Comparison of ENCODE assay signal across 13 cellular contexts in genomic region chr5:1399737-1400136, GRCh38. TPM values are rescaled to one million over a fixed set of nuclear protein-coding genes. Genes with fewer than 3 reads are reported as not detected.
DNase-seq lines count a peak whose midpoint lies in the region; ATAC-seq and TF ChIP-seq lines count a peak whose summit lies in the region.
"Had no signal": no experiment of that assay in that cellular context is flagged by ENCODE, and none has a peak within 500 bp of the region (broad histone marks: within the 10 kb centered on the region; RNA-seq: fewer than 3 reads in every experiment).

No MANE protein-coding gene starts in this region.

- TF ChIP-seq CTCF in lower lobe of right lung (IDR thresholded peaks at IDR 0.05): no peak

- no peak for ATAC-seq in left cardiac atrium
- no peak for ATAC-seq in left ventricle myocardium superior
- no peak for ATAC-seq in lower lobe of right lung
- ATAC-seq in HG02970 (IDR thresholded peaks at IDR 0.05; ENCODE audit: low FRiP score, unreplicated experiment): no peak
- ATAC-seq: A549, HCT116 had no signal

- no peak overlapping the region for H3K27ac ChIP-seq in lower lobe of right lung
- H3K27ac ChIP-seq: A549 had no signal

- H3K9me3 ChIP-seq in lower lobe of right lung: no peaks in the 10 kb centered on the region
- H3K9me3 ChIP-seq: BE2C had no signal

- no peak overlapping the region for H3K4me3 ChIP-seq in lower lobe of right lung
- H3K4me3 ChIP-seq: A549 had no signal

- intact Hi-C loops in left cardiac atrium (cut with DNase I) (no loop called here), left ventricle myocardium superior (cut with micrococcal nuclease) (no loop called here), lower lobe of right lung (cut with DNase I) (no loop called here)

- H3K36me3 ChIP-seq in lower lobe of right lung: no peaks in the 10 kb centered on the region
- H3K36me3 ChIP-seq: BE2C had no signal

- POLR2A ChIA-PET in HEK293T (lab: Yijun Ruan, JAX): interaction anchor here (1.4 kb wide), 1 partner anchor 14 kb away, joined by 5 read pairs; no protein-coding TSS in a partner anchor

- CTCF ChIA-PET in HEK293T (lab: Yijun Ruan, JAX): interaction anchor here (0.8 kb wide), 1 partner anchor 232 kb away, joined by 3 read pairs; no protein-coding TSS in a partner anchor

- DNase-seq in left cardiac atrium (peak; percentile 6), left ventricle myocardium superior (no peak), COLO668 (lab: John Stamatoyannopoulos, UW; ENCODE audit: unreplicated experiment) (peak; percentile 40), HEK293T (ENCODE audit: extremely low spot score) (peak; percentile 33), lower lobe of right lung (peak; percentile 24), cerebellum (ENCODE audit: low spot score) (no peak), NOMO-1 (lab: John Stamatoyannopoulos, UW; ENCODE audit: unreplicated experiment in 2 of 2) (no peak)
- DNase-seq: BE2C; CD8-positive, alpha-beta memory T cell; DMS53 had no signal

- H3K27me3 ChIP-seq in lower lobe of right lung (ENCODE audit: low read depth): peaks cover 17% of the 10 kb centered on the region

- no peaks in the 10 kb centered on the region for H3K4me1 ChIP-seq in lower lobe of right lung
- H3K4me1 ChIP-seq: A549 had no signal

TF ChIP-seq in HEK293T, 16 proteins besides CTCF, POLR2A, EP300 and RAD21:
- TF ChIP-seq HDGF (IDR thresholded peaks at IDR 0.05; ENCODE audit: borderline replicate concordance) (no peak), L3MBTL2 (conservative IDR thresholded peaks at IDR 0.05) (no peak), TARDBP (IDR thresholded peaks at IDR 0.05) (no peak), FOXM1 (IDR thresholded peaks at IDR 0.05; ENCODE audit: borderline replicate concordance) (no peak), SUZ12 (IDR thresholded peaks at IDR 0.05) (no peak), BHLHE40 (IDR thresholded peaks at IDR 0.05; ENCODE audit: borderline replicate concordance) (no peak), ARNT (IDR thresholded peaks at IDR 0.05) (no peak), FOXK2 (IDR thresholded peaks at IDR 0.05) (no peak), NFRKB (IDR thresholded peaks at IDR 0.05) (no peak), LEF1 (IDR thresholded peaks at IDR 0.05; ENCODE audit: borderline replicate concordance) (no peak), SP1 (IDR thresholded peaks at IDR 0.05) (no peak)
TF ChIP-seq in HEK293T: peak in this region for 0.

RNA-seq across cellular contexts. Expression of gene SLC6A3, which starts 45.5 kb away (rescaled TPM):
- total RNA-seq in left cardiac atrium: under 1 TPM in 1 of 2 donors, not detected in 1; 0.06 TPM
- total RNA-seq in left ventricle myocardium superior: not detected
- total RNA-seq in lower lobe of right lung: 0.12 TPM
- 0.18 TPM for total RNA-seq in cerebellum
- total RNA-seq: CD8-positive, alpha-beta memory T cell had no signal

RNA-seq across cellular contexts. Expression of gene CLPTM1L, which starts 54.8 kb away (rescaled TPM):
- total RNA-seq in left cardiac atrium: 10 to 100 TPM; 46.6 to 51.7 TPM
- total RNA-seq in left ventricle myocardium superior: 31.5 TPM
- total RNA-seq in lower lobe of right lung: 135 TPM
- total RNA-seq in cerebellum: 60.9 TPM

Comparison
In these comparisons a context has a peak if more than half of its experiments do, and no peak if none do; other contexts are left out.
1. DNase-seq: peak in left cardiac atrium (single experiment), COLO668 (single experiment), HEK293T (single experiment) and lower lobe of right lung (single experiment); none in left ventricle myocardium superior (single experiment), cerebellum (single experiment) and NOMO-1 (0 of 2).